18 cellular contexts compared by ENCODE assay signal in genomic region chr21:18803624-18804023, GRCh38.
"Had no signal": no experiment of that assay in that cellular context is flagged by ENCODE, and none has a peak within 500 bp of the region (broad histone marks: within the 10 kb centered on the region; RNA-seq: fewer than 3 reads in every experiment).

No MANE protein-coding gene starts in this region.

- DNase-seq: IMR-90; Karpas-422; KG1; MG63; NCI-H1092 treated with DMSO at 0.1 percent for 48 hours; NCI-H1436; NCI-H187; NCI-H2029; NCI-H2171; NCI-H524; NCI-H526 treated with DMSO at 0.1 percent for 48 hours; NK-92 treated with Interleukin-12 subunit alpha and Interleukin-12 subunit beta, amount 100 ng/mL, for 24 hours; PC-3; SHP77; T-helper 2 cell had no signal

- H3K36me3 ChIP-seq: MG63 had no signal

- ATAC-seq: HepG2, Panc1, PC-3, SK-N-SH treated with all-trans-retinoic acid at 6 μM for 48 hours had no signal

- FAIRE-seq: HepG2 had no signal

- H3K9me3 ChIP-seq: MG63 had no signal

- H3K4me3 ChIP-seq: MG63 had no signal

- H3K27me3 ChIP-seq: MG63 had no signal
